ENCODE assay signal across 8 cellular contexts in the genomic region with DNA sequence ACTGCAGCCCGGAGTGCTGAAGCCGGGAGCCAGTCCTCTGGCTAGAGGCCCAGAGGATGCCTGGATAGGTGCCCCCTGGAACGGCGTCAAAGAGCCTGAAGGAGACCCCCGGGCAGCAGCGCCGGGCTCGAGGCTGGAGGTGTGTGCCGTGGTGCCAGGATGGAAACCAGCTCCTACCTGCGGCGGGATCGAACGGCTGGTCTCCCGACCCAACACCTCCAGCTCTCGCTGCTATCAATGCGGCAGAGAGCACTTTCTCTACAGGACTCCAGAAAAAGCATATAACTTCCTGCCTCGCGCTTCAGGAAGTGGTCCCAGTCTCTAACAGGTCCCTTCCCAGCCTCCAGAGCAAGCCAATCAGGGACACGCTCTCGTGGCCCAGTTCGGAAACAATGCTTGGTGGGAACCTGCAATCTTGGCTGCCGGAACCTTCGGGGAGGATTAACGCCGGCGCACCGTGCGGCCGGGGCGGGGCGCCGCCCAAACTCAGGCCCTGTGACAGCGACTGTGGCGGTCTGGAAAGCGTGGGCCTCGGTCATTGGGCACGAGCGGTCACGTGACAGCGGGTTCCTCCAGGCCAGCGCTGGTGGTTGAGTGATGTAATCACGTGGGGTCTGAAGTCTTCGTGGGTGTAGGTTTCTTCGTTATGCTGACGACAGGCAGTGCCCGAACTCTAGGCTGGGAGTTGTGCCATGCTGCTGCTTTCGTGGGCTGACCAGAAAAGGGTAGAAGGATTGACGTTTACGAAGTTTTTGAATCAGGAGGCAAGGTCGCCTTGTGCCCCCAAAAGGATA. TPM values are rescaled to one million over a fixed set of nuclear protein-coding genes. Genes with fewer than 3 reads are reported as not detected.
DNase-seq lines count a peak whose midpoint lies in the region; ATAC-seq, FAIRE-seq and TF ChIP-seq lines count a peak whose summit lies in the region.

Gene SLC33A1 (minus strand): TSS at position 281 of the 794 bp plus-strand sequence. CDS start 430 bp downstream, outside the sequence.

- peak within 1 kb of the TSS; percentile 88 for H4K91ac ChIP-seq in trophoblast cell (ENCODE audit: low read depth, low read length)

- H3K9me3 ChIP-seq in adrenal gland (replicated peaks in 1 of 3): no peaks in the 10 kb centered on the region
- H3K9me3 ChIP-seq in trophoblast cell (ENCODE audit: insufficient read depth, low read depth, low read length): no peaks in the 10 kb centered on the region
- no peaks in the 10 kb centered on the region for H3K9me3 ChIP-seq in transverse colon

- peak within 1 kb of the TSS; percentile 56 for H2BK120ac ChIP-seq in trophoblast cell (ENCODE audit: insufficient read depth, low read length, poor library complexity)

- H3K79me2 ChIP-seq in trophoblast cell (ENCODE audit: control insufficient read depth, insufficient read depth, low read length, poor library complexity): peaks cover 12% of the 10 kb centered on the region

- ATAC-seq in HG02852 (IDR thresholded peaks at IDR 0.05; ENCODE audit: unreplicated experiment): peak; percentile 93

- DNase-seq in GM12892 (ENCODE audit: insufficient read length) (peak; percentile 95), NCI-H146 (lab: John Stamatoyannopoulos, UW) (peak; percentile 100), T-helper 1 cell (peak; percentile 96 to 100 (median 98)), adrenal gland (peak; percentile 99 to 100 (median 99)), cardiac septum (ENCODE audit: low spot score) (peak; percentile 100), trophoblast cell (peak; percentile 99), transverse colon (peak; percentile 99)

- peak within 1 kb of the TSS; percentile 47 to 89 (median 80) for H3K4me3 ChIP-seq in adrenal gland
- peak within 1 kb of the TSS; percentile 93 for H3K4me3 ChIP-seq in trophoblast cell (ENCODE audit: low read depth, low read length)
- H3K4me3 ChIP-seq in transverse colon: peak within 1 kb of the TSS; percentile 45 to 91 (median 78)

- intact Hi-C loops in adrenal gland (cut with DNase I): loop anchor here in 1 of 2 donors (10.0 kb wide), 1 partner anchor 50 kb away; the partner anchor contains the start of gene C3orf33
- intact Hi-C loops in cardiac septum (cut with DNase I): loop anchor here (1.0 to 2.0 kb wide), 2 partner anchors 16 to 48 kb away; partner anchors contain the start of genes C3orf33 and GMPS
- intact Hi-C loops in transverse colon (cut with DNase I; ENCODE audit: low total_unique reads): loop anchor here (2.0 kb wide), 1 partner anchor 14 kb away; no protein-coding TSS in a partner anchor

- H3K4me2 ChIP-seq in trophoblast cell (ENCODE audit: low read length): peak within 1 kb of the TSS; percentile 84

- H2AFZ ChIP-seq in trophoblast cell (ENCODE audit: insufficient read depth, low read length, poor library complexity): peak within 1 kb of the TSS; percentile 81

- in situ Hi-C loops in transverse colon (cut with MboI; ENCODE audit: low pct_ligation_motif_present in 1 of 4, low pct_unique_long_range_greater_than_20kb in 1 of 4, low sequenced_read_pairs in 3 of 4): loop anchor here in 1 of 4 donors (25.0 kb wide), 1 partner anchor 1308 kb away; the partner anchor contains the start of gene CCNL1

- H4K12ac ChIP-seq in trophoblast cell (ENCODE audit: low read depth, low read length): peak within 1 kb of the TSS; percentile 90

- TF ChIP-seq EP300 in transverse colon (IDR thresholded peaks at IDR 0.05; ENCODE audit: low read depth): no peak

- H3K4ac ChIP-seq in trophoblast cell (ENCODE audit: low read depth, low read length): peak within 1 kb of the TSS; percentile 88

- H2BK12ac ChIP-seq in trophoblast cell (ENCODE audit: low read length): no peak within 1 kb of the TSS

- H3K27me3 ChIP-seq in adrenal gland: no peaks in the 10 kb centered on the region
- H3K27me3 ChIP-seq in trophoblast cell (ENCODE audit: insufficient read depth, low read length): no peaks in the 10 kb centered on the region
- no peaks in the 10 kb centered on the region for H3K27me3 ChIP-seq in transverse colon

- H3K36me3 ChIP-seq in adrenal gland (replicated peaks in 1 of 2) (no peaks in the 10 kb centered on the region), trophoblast cell (ENCODE audit: control insufficient read depth in 1 of 2, insufficient read depth in 2 of 2, low read length in 2 of 2) (peaks cover 0 to 3% of the 10 kb centered on the region in 2 experiments), transverse colon (no peaks in the 10 kb centered on the region)

- H3K14ac ChIP-seq in trophoblast cell (ENCODE audit: low read length): peak within 1 kb of the TSS; percentile 72

- TF ChIP-seq CTCF in adrenal gland (IDR thresholded peaks at IDR 0.05) (no peak), transverse colon (IDR thresholded peaks at IDR 0.05) (peak in 1 of 5 experiments; percentile 6)

- peaks cover 9% of the 10 kb centered on the region for H3K79me1 ChIP-seq in trophoblast cell (ENCODE audit: low read length)

- peak within 1 kb of the TSS; percentile 98 for H4K8ac ChIP-seq in trophoblast cell (ENCODE audit: low read depth, low read length)

- H3K9ac ChIP-seq in trophoblast cell (ENCODE audit: low read length): peak within 1 kb of the TSS; percentile 88

- H3K23ac ChIP-seq in trophoblast cell (ENCODE audit: low read length): no peak within 1 kb of the TSS

- H2AK5ac ChIP-seq in trophoblast cell (ENCODE audit: low read length): peak within 1 kb of the TSS; percentile 86

- H3K4me1 ChIP-seq in adrenal gland (replicated peaks in 1 of 2): peaks cover 28 to 37% of the 10 kb centered on the region in 2 donors
- peaks cover 0 to 3% of the 10 kb centered on the region in 2 experiments for H3K4me1 ChIP-seq in trophoblast cell (ENCODE audit: control insufficient read depth in 1 of 2, insufficient read depth in 2 of 2, low read length in 2 of 2)
- H3K4me1 ChIP-seq in transverse colon: peaks cover 25 to 47% (median 33%) of the 10 kb centered on the region in 4 donors

- H3K18ac ChIP-seq in trophoblast cell (ENCODE audit: low read length): peak within 1 kb of the TSS; percentile 67

- peak within 1 kb of the TSS; percentile 74 to 97 (median 93) for H3K27ac ChIP-seq in adrenal gland
- H3K27ac ChIP-seq in trophoblast cell (ENCODE audit: low read depth, low read length): peak within 1 kb of the TSS; percentile 67
- peak within 1 kb of the TSS; percentile 91 to 97 (median 94) for H3K27ac ChIP-seq in transverse colon

- peak; percentile 99 for FAIRE-seq in GM12892 (lab: Jason Lieb, UNC)

- H2BK5ac ChIP-seq in trophoblast cell (ENCODE audit: low read depth, low read length, poor library complexity): peak within 1 kb of the TSS; percentile 67

- WGBS in adrenal gland, 4 donors: 0 to 1% (median 0%) methylated on average over 11 to 50 of the region's 50 CpGs
- WGBS in trophoblast cell (ENCODE audit: extremely low coverage, insufficient coverage, insufficient read length): no CpG with 5 or more reads among the region's 50 CpGs
- WGBS in transverse colon (ENCODE audit: low coverage in 1 of 2), 2 donors: 1% methylated on average over 42 of the region's 50 CpGs; no CpG with 5 or more reads in 1 of the 2 donors

- TF ChIP-seq POLR2A in GM12892 (IDR thresholded peaks at IDR 0.05; ENCODE audit: low read depth, low read length): peak; percentile 92
- TF ChIP-seq POLR2A in adrenal gland (IDR thresholded peaks at IDR 0.05): peak; percentile 75 to 82
- peak; percentile 84 for TF ChIP-seq POLR2A in transverse colon (IDR thresholded peaks at IDR 0.05)

RNA-seq across cellular contexts. Expression of gene SLC33A1, which starts in this region (rescaled TPM):
- 10.5 TPM for polyA plus RNA-seq in GM12892 (2012; ENCODE audit: missing spikeins)
- 100 to 1,000 TPM in 1 of 8 donors, 10 to 100 TPM in 7; 19.5 to 101 (median 36.2) TPM for total RNA-seq in adrenal gland
- 10 to 100 TPM in 1 of 3 donors, 1 to 10 TPM in 2; 3.6 to 73.3 (median 7.1) TPM for polyA plus RNA-seq in adrenal gland
- total RNA-seq in cardiac septum: 29.9 TPM
- 27.2 and 28.2 TPM in 2 replicates for polyA plus RNA-seq in trophoblast cell (2013)
- total RNA-seq in transverse colon: 10 to 100 TPM; 13.3 to 34.8 (median 32.7) TPM

Comparison
In these comparisons a context has a peak if more than half of its experiments do, and no peak if none do; other contexts are left out.
1. Peak in every context shown above with its lines: DNase-seq, ATAC-seq, H3K4me3 ChIP-seq and H3K27ac ChIP-seq.